Comparison of ENCODE assay signal across 15 cellular contexts in the genomic region with DNA sequence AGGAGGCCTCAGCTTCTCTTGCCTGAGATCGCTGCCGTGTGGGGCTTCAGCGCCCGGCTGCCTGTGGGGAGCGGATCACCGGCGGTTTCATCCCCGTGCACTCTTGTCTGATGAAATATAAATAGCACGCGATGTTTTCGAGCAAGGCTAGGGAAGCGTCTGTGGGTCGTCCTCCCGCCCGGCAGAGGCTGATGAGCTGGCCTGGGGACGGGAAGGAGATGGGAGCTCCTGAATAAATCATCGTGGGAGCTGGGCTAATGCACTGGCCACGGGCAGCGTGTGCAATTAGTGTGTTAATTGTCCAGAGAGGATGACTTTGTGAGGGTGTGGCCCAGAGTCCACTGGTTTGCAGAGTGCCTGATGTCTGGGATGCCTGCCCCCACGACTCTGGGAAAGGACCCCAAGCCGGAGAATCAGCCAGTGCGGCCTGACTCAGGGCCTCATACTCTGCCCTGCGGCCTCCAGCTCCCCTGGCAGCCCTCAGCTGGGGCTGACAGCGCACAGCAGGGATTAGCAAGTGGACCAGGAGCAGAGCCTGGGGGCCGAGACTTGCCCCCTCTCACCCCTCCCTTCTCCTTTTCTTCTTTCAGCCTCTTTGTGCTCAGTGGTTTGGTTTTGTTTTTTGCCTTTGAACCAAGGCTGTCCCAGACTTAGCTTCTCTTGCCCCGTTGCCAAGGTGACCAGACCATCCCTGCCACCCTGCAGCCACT.
DNase-seq lines count a peak whose midpoint lies in the region; ATAC-seq, FAIRE-seq and TF ChIP-seq lines count a peak whose summit lies in the region.
"Had no signal": no experiment of that assay in that cellular context is flagged by ENCODE, and none has a peak within 500 bp of the region (broad histone marks: within the 10 kb centered on the region; RNA-seq: fewer than 3 reads in every experiment).

No MANE protein-coding gene starts in this region.

- H3K4me3 ChIP-seq in cardiac fibroblast (replicated peaks in 1 of 2; ENCODE audit: low read depth in 2 of 2, low read length in 2 of 2): no peak overlapping the region
- H3K4me3 ChIP-seq: mucosa of descending colon, right lobe of liver had no signal

- TF ChIP-seq CTCF in cardiac fibroblast (IDR thresholded peaks at IDR 0.05; ENCODE audit: low read depth, low read length): no peak

- TF ChIP-seq POLR2A in H54 (IDR thresholded peaks at IDR 0.05; ENCODE audit: low read depth, low read length): no peak

- DNase-seq in H54 (ENCODE audit: insufficient read length, low spot score) (peak; percentile 56), cardiac fibroblast (ENCODE audit: low read depth in 2 of 2) (peak; percentile 50 to 61), medulla oblongata (ENCODE audit: extremely low spot score) (peak; percentile 12), stromal cell of bone marrow (ENCODE audit: low read depth) (peak; percentile 28), HPDE6-E6E7 (ENCODE audit: extremely low spot score) (no peak), NCI-H2171 (lab: John Stamatoyannopoulos, UW) (no peak), DMS53 treated with DMSO at 0.1 percent for 48 hours (lab: John Stamatoyannopoulos, UW; ENCODE audit: unreplicated experiment) (no peak)
- DNase-seq: immature natural killer cell, mucosa of descending colon, NCI-H2171 treated with DMSO at 0.1 percent for 48 hours, right lobe of liver, SK-N-SH had no signal

- no peak for ATAC-seq in GM19397 (IDR thresholded peaks at IDR 0.05; ENCODE audit: unreplicated experiment)
- ATAC-seq: activated CD4-positive, CD25-positive, alpha-beta regulatory T cell treated with anti-CD3 and anti-CD28 coated beads, Interleukin-2, amount 50 U/mL, for 24 hours; activated naive CD4-positive, alpha-beta T cell treated with anti-CD3 and anti-CD28 coated beads, Interleukin-2, amount 50 U/mL, for 72 hours; mucosa of descending colon; right lobe of liver had no signal

- no peak for FAIRE-seq in H54 (lab: Jason Lieb, UNC)

Comparison
In these comparisons a context has a peak if more than half of its experiments do, and no peak if none do; other contexts are left out.
1. DNase-seq: peak in H54 (single experiment), cardiac fibroblast (2 of 2), medulla oblongata (single experiment) and stromal cell of bone marrow (single experiment); none in HPDE6-E6E7 (single experiment), NCI-H2171 (single experiment) and DMS53 treated with DMSO at 0.1 percent for 48 hours (single experiment).